24 cellular contexts compared by ENCODE assay signal in the genomic region with DNA sequence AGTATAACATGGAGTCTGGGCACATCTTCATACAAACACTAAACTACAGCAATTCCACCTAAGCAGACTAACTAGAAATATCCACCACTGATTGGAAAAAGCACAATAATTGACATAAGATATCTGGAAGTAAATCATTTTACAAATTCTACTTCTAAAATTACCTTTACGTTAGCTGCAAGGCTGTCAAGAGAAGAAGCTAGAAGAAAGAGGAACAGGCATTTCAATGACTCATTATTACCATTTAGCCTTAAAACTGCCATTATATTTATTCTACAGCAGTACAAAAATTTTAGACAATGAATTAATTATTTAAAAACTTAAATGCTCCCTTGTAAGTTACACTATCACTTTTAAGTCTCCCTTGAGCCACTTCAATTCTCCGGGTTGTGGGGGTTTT.
"Had no signal": no experiment of that assay in that cellular context is flagged by ENCODE, and none has a peak within 500 bp of the region (broad histone marks: within the 10 kb centered on the region; RNA-seq: fewer than 3 reads in every experiment).

No MANE protein-coding gene starts in this region.

- H3K27me3 ChIP-seq: ascending aorta, body of pancreas, MG63, SJCRH30 had no signal

- H3K36me3 Mint-ChIP-seq: activated naive CD4-positive, alpha-beta T cell treated with anti-CD3 and anti-CD28 coated beads, Interleukin-2, amount 50 U/mL, for 24 hours had no signal

- DNase-seq: activated CD4-positive, alpha-beta T cell treated with anti-CD3 and anti-CD28 coated beads for 4 hours; activated CD8-positive, alpha-beta memory T cell treated with anti-CD3 and anti-CD28 coated beads, Interleukin-2, amount 50 U/mL, for 4 hours; activated CD8-positive, alpha-beta T cell treated with anti-CD3 and anti-CD28 coated beads for 36 hours; activated T-cell treated with anti-CD3 and anti-CD28 coated beads, Interleukin-2, amount 50 U/mL, for 72 hours; body of pancreas; central memory CD4-positive, alpha-beta T cell; MG63; NCI-H1105; NCI-H1436; NCI-H1694 treated with DMSO at 0.1 percent for 48 hours; NCI-H2029 treated with DMSO at 0.1 percent for 48 hours; NCI-H345; NCI-H510A treated with DMSO at 0.1 percent for 48 hours; NCI-H69; NK-92 treated with Interleukin-12 subunit alpha and Interleukin-12 subunit beta, amount 100 ng/mL, for 24 hours; SJCRH30; SK-N-SH; T-helper 9 cell had no signal

- H3K9ac ChIP-seq: KMS-11, SK-N-SH had no signal

- H3K4me3 Mint-ChIP-seq: activated CD8-positive, alpha-beta T cell treated with anti-CD3 and anti-CD28 coated beads for 36 hours; activated naive CD4-positive, alpha-beta T cell treated with anti-CD3 and anti-CD28 coated beads, Interleukin-2, amount 50 U/mL, for 24 hours; activated T-cell treated with anti-CD3 and anti-CD28 coated beads, Interleukin-2, amount 50 U/mL, for 72 hours; T-helper 1 cell treated with Interleukin-12 subunit alpha and Interleukin-12 subunit beta and Interleukin-4 antibody, amounts not matched to agents 30 μg/mL and 1 μg/mL, for 36 hours had no signal

- H3K36me3 ChIP-seq: ascending aorta, MG63, SJCRH30 had no signal

- H3K9me2 ChIP-seq: SK-N-SH had no signal

- H3K4me2 ChIP-seq: KMS-11, SK-N-SH had no signal

- H3K9me3 ChIP-seq: ascending aorta, body of pancreas, MG63, SJCRH30, SK-N-SH had no signal

- H3K4me3 ChIP-seq: ascending aorta, body of pancreas, coronary artery, MG63, SJCRH30 had no signal

- H3K4me1 ChIP-seq: body of pancreas, SJCRH30 had no signal

- H3K27ac Mint-ChIP-seq: activated CD8-positive, alpha-beta T cell treated with anti-CD3 and anti-CD28 coated beads for 36 hours; activated naive CD4-positive, alpha-beta T cell treated with anti-CD3 and anti-CD28 coated beads, Interleukin-2, amount 50 U/mL, for 24 hours; activated T-cell treated with anti-CD3 and anti-CD28 coated beads, Interleukin-2, amount 50 U/mL, for 72 hours; activated T-helper 2 cell treated with anti-CD3 and anti-CD28 coated beads, Interferon-gamma antibody, Interleukin-2, Interleukin-4, amounts not matched to agents 10 μg/mL and 5 μg/mL and 100 μg/mL, durations not matched to agents 14 hours and 24 hours and 36 hours; T-helper 1 cell treated with Interleukin-12 subunit alpha and Interleukin-12 subunit beta and Interleukin-4 antibody, amounts not matched to agents 30 μg/mL and 1 μg/mL, for 36 hours had no signal

- H3K27me3 Mint-ChIP-seq: activated CD8-positive, alpha-beta T cell treated with anti-CD3 and anti-CD28 coated beads for 36 hours; activated naive CD4-positive, alpha-beta T cell treated with anti-CD3 and anti-CD28 coated beads, Interleukin-2, amount 50 U/mL, for 24 hours had no signal

- H3K9me3 Mint-ChIP-seq: activated CD8-positive, alpha-beta T cell treated with anti-CD3 and anti-CD28 coated beads for 36 hours; activated naive CD4-positive, alpha-beta T cell treated with anti-CD3 and anti-CD28 coated beads, Interleukin-2, amount 50 U/mL, for 24 hours; activated T-cell treated with anti-CD3 and anti-CD28 coated beads, Interleukin-2, amount 50 U/mL, for 72 hours; activated T-helper 2 cell treated with anti-CD3 and anti-CD28 coated beads, Interferon-gamma antibody, Interleukin-2, Interleukin-4, amounts not matched to agents 10 μg/mL and 5 μg/mL and 100 μg/mL, durations not matched to agents 14 hours and 24 hours and 36 hours had no signal

- H3K27ac ChIP-seq: ascending aorta, body of pancreas, coronary artery, KMS-11, SJCRH30 had no signal
